Comparison of ENCODE assay signal across 1 cellular context in genomic region chr11:124868322-124869274, GRCh38.
TF ChIP-seq lines count a peak whose summit lies in the region.

No MANE protein-coding gene starts in this region.

TF ChIP-seq in WTC11, 78 proteins besides CTCF, POLR2A, EP300 and RAD21 (continued from another document):
- TF ChIP-seq USF2 (CRISPR knock-in tag; IDR thresholded peaks at IDR 0.05), result no peak
